8 cellular contexts compared by ENCODE assay signal in genomic region chr2:11466307-11467125, GRCh38. TPM values are rescaled to one million over a fixed set of nuclear protein-coding genes. Genes with fewer than 3 reads are reported as not detected.
A peak's percentile ranks its signal among the peaks of the same experiment; 100 is the strongest.
DNase-seq lines count a peak whose midpoint lies in the region; ATAC-seq and TF ChIP-seq lines count a peak whose summit lies in the region.

No MANE protein-coding gene starts in this region.

- no peak for TF ChIP-seq POLR2A in body of pancreas (IDR thresholded peaks at IDR 0.05)
- TF ChIP-seq POLR2A in lower leg skin (IDR thresholded peaks at IDR 0.05), result no peak

- H3K4me3 ChIP-seq in AG04449 (ENCODE audit: low read depth, low read length) (peak overlapping the region; percentile 74), body of pancreas (peak overlapping the region; percentile 39 to 78), lower leg skin (ENCODE audit: low read depth, poor library complexity, severe bottlenecking) (peak overlapping the region; percentile 43), upper lobe of right lung (peak overlapping the region; percentile 80)

- H3K4me1 ChIP-seq in body of pancreas (peaks cover 35% of the 10 kb centered on the region), upper lobe of right lung (peaks cover 22% of the 10 kb centered on the region)

- H3K36me3 ChIP-seq in KOPT-K1 (ENCODE audit: insufficient read depth, low read length), result peaks cover 18% of the 10 kb centered on the region
- no peaks in the 10 kb centered on the region for H3K36me3 ChIP-seq in body of pancreas (replicated peaks in 1 of 2; ENCODE audit: insufficient read depth in 1 of 2, low read depth in 2 of 2)
- no peaks in the 10 kb centered on the region for H3K36me3 ChIP-seq in upper lobe of right lung

- CTCF ChIA-PET in AG04449 (lab: Yijun Ruan, JAX), result interaction anchor here (0.9 to 3.9 kb wide), 9 partner anchors 10 to 335 kb away, joined by 3 to 17 read pairs (median 6); no protein-coding TSS in a partner anchor

- intact Hi-C loops in body of pancreas (cut with DNase I), result no loop called here
- intact Hi-C loops in lower leg skin (cut with DNase I; ENCODE audit: low total_unique reads), result no loop called here
- intact Hi-C loops in upper lobe of right lung (cut with DNase I), result no loop called here

- DNase-seq in AG04449 (ENCODE audit: low read depth, low spot score), result no peak
- peak in 1 of 4 donors; percentile 31 for DNase-seq in body of pancreas
- DNase-seq in lower leg skin (ENCODE audit: low spot score in 2 of 2), result peak in 1 of 2 donors; percentile 86
- no peak for DNase-seq in upper lobe of right lung
- no peak for DNase-seq in nucleus accumbens (lab: John Stamatoyannopoulos, UW)

- POLR2A ChIA-PET in AG04449 (lab: Yijun Ruan, JAX), result no interaction called here

- 29 to 33% methylated on average over 26 of the region's 26 CpGs for WGBS in body of pancreas, 2 donors
- 34 to 42% methylated on average over 26 of the region's 26 CpGs for WGBS in lower leg skin, 2 donors

- H3K27me3 ChIP-seq in body of pancreas (no peaks in the 10 kb centered on the region), upper lobe of right lung (no peaks in the 10 kb centered on the region)

- no peak for TF ChIP-seq CTCF in AG04449 (IDR thresholded peaks at IDR 0.05; ENCODE audit: insufficient read depth, low read length, missing control alignments)
- TF ChIP-seq CTCF in body of pancreas (IDR thresholded peaks at IDR 0.05), result peak in 1 of 7 experiments; percentile 2
- TF ChIP-seq CTCF in lower leg skin (IDR thresholded peaks at IDR 0.05), result no peak
- no peak for TF ChIP-seq CTCF in upper lobe of right lung (IDR thresholded peaks at IDR 0.05)

- H3K9me3 ChIP-seq in KOPT-K1 (ENCODE audit: insufficient read depth, low read length, poor library complexity, severe bottlenecking), result no peaks in the 10 kb centered on the region
- H3K9me3 ChIP-seq in body of pancreas, result no peaks in the 10 kb centered on the region
- H3K9me3 ChIP-seq in upper lobe of right lung, result no peaks in the 10 kb centered on the region

- H3K27ac ChIP-seq in KOPT-K1 (ENCODE audit: low read depth, low read length, poor library complexity, severe bottlenecking) (peak overlapping the region; percentile 57), body of pancreas (peak overlapping the region in 2 of 4 donors; percentile 89 to 93), upper lobe of right lung (peak overlapping the region; percentile 93)

- ATAC-seq in GM19452 (IDR thresholded peaks at IDR 0.05; ENCODE audit: unreplicated experiment) (peak; percentile 27), body of pancreas (peak; percentile 21), upper lobe of right lung (no peak), HG03039 (IDR thresholded peaks at IDR 0.05; ENCODE audit: unreplicated experiment) (no peak)

RNA-seq across cellular contexts. Expression of gene E2F6, which starts 0.6 kb away (rescaled TPM):
- total RNA-seq in body of pancreas (10 to 100 TPM in 1 of 2 donors, 1 to 10 TPM in 1; 9.2 to 13.2 TPM), lower leg skin (10 to 100 TPM; 10.1 to 18.2 (median 13.4) TPM), upper lobe of right lung (14.5 TPM)

Comparison
In these comparisons a context has a peak if more than half of its experiments do, and no peak if none do; other contexts are left out.
1. ATAC-seq: peak in GM19452 (single experiment) and body of pancreas (single experiment); none in upper lobe of right lung (single experiment) and HG03039 (single experiment).
2. Peak in every context shown above with its lines, with median percentiles within 50 percentile points of each other: H3K4me3 ChIP-seq.